In genomic region chr1:16770896-16771446, GRCh38 we compare ENCODE assay signal across 5 cellular contexts. TPM values are rescaled to one million over a fixed set of nuclear protein-coding genes. Genes with fewer than 3 reads are reported as not detected.
"Had no signal": no experiment of that assay in that cellular context is flagged by ENCODE, and none has a peak within 500 bp of the region (broad histone marks: within the 10 kb centered on the region; RNA-seq: fewer than 3 reads in every experiment).

No MANE protein-coding gene starts in this region.

RNA-seq across cellular contexts. Expression of gene RNU1-4, which starts 30.7 kb away (rescaled TPM):
- total RNA-seq: fibroblast of villous mesenchyme, myocyte had no signal
- polyA plus RNA-seq: esophagus, mammary epithelial cell, psoas muscle had no signal
